In the genomic region with DNA sequence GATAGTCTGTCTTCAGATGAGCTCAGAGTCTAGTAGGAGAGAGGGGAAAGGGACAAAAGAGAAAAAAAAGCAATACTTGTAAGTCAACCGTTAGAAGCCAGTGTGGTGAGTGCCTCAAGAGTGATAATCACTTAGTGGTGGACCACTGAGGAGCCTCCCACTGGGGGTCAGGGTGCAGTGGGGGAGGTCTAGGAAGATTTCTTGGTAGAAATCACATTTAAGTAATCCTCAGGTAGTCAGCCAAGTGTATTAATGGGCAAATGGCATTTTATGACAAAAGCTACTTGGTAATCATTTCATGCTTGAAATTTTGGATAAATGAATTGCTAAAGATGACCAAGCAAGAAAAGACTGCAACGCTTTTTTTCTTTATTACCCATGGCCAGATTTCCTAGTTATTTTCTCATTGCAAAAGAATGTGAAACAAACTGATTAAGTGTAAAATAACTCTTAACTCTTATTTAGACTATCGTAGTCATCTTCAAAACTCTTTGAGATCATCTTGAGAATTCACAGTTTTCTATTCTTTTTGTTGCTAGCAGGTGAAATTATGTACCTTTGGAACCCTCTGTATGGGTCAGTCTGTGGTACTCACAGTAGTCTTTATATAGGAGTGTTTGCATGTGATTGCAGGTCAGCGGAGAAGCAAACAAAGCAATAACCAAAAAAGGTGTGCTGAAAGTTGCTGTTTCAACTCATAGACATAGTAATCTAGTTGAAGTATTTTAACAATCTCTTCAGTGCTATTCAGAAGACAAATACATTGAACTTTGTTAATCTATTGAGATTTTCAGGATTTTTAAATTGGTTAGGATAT, we compare ENCODE assay signal across 22 cellular contexts.
DNase-seq lines count a peak whose midpoint lies in the region; ATAC-seq, FAIRE-seq and TF ChIP-seq lines count a peak whose summit lies in the region.
"Had no signal": no experiment of that assay in that cellular context is flagged by ENCODE, and none has a peak within 500 bp of the region (broad histone marks: within the 10 kb centered on the region; RNA-seq: fewer than 3 reads in every experiment).

No MANE protein-coding gene starts in this region.

- TF ChIP-seq EP300 in HepG2 (IDR thresholded peaks at IDR 0.05; ENCODE audit: low read depth in 2 of 2, low read length in 2 of 2) (peak in 1 of 2 experiments; percentile 48; a peak in 1 of 4 replicates), HepG2 (CRISPR knock-in tag; IDR thresholded peaks at IDR 0.05; ENCODE audit: borderline replicate concordance) (no peak)

- H3K4me1 ChIP-seq in HepG2 (ENCODE audit: insufficient read depth, low read length) (peaks cover 72% of the 10 kb centered on the region), right lobe of liver (no peaks in the 10 kb centered on the region), upper lobe of right lung (peaks cover 6% of the 10 kb centered on the region)
- H3K4me1 ChIP-seq: uterus had no signal

- no peaks in the 10 kb centered on the region for H3K27me3 Mint-ChIP-seq in WTC11 (ENCODE audit: low read depth)
- peaks cover 2% of the 10 kb centered on the region for H3K27me3 Mint-ChIP-seq in activated CD4-positive, alpha-beta T cell treated with anti-CD3 and anti-CD28 coated beads for 36 hours
- H3K27me3 Mint-ChIP-seq: activated naive CD4-positive, alpha-beta T cell treated with anti-CD3 and anti-CD28 coated beads, Interleukin-2, amount 50 U/mL, for 24 hours; CD4-positive, CD25-positive, alpha-beta regulatory T cell had no signal

- H3K4me2 ChIP-seq in HepG2 (ENCODE audit: low read depth, low read length): peak overlapping the region; percentile 74

- H3K27ac Mint-ChIP-seq in WTC11: peak overlapping the region; percentile 2; the same call in 1 of the 2 replicates
- no peak overlapping the region for H3K27ac Mint-ChIP-seq in activated CD4-positive, alpha-beta T cell treated with anti-CD3 and anti-CD28 coated beads for 36 hours
- H3K27ac Mint-ChIP-seq: activated naive CD4-positive, alpha-beta T cell treated with anti-CD3 and anti-CD28 coated beads, Interleukin-2, amount 50 U/mL, for 24 hours; CD4-positive, CD25-positive, alpha-beta regulatory T cell; memory B cell had no signal

- H2AFZ ChIP-seq in HepG2 (ENCODE audit: low read length): no peak overlapping the region

- H3K4me3 ChIP-seq in HepG2 (replicated peaks in 1 of 3; ENCODE audit: insufficient read depth in 1 of 3, low read depth in 2 of 3, low read length in 3 of 3) (peak overlapping the region in 1 of 3 experiments; percentile 15; a peak in 3 of 6 replicates), right lobe of liver (no peak overlapping the region), upper lobe of right lung (no peak overlapping the region)
- H3K4me3 ChIP-seq: esophagus muscularis mucosa, heart right ventricle, stomach, uterus had no signal

- peak; percentile 72 for DNase-seq in HepG2 (ENCODE audit: low spot score)
- no peak for DNase-seq in right lobe of liver
- DNase-seq in WTC11 (ENCODE audit: low spot score): no peak
- DNase-seq in kidney tubule cell (ENCODE audit: low spot score): peak; percentile 95
- no peak for DNase-seq in upper lobe of right lung
- no peak for DNase-seq in activated CD4-positive, alpha-beta T cell treated with anti-CD3 and anti-CD28 coated beads for 36 hours
- DNase-seq: CD4-positive, CD25-positive, alpha-beta regulatory T cell; heart right ventricle; islet precursor cell; KG1; NCI-H1092; NCI-H774; right cardiac atrium; stimulated activated CD4-positive, alpha-beta T cell treated with anti-CD3 and anti-CD28 coated beads, Interleukin-1b, Interleukin-23, amount 100 ng/mL, for 48 hours; stomach; uterus had no signal

- H3K9me3 ChIP-seq in HepG2 (ENCODE audit: low read length) (no peaks in the 10 kb centered on the region), right lobe of liver (no peaks in the 10 kb centered on the region), upper lobe of right lung (no peaks in the 10 kb centered on the region)
- H3K9me3 ChIP-seq: esophagus muscularis mucosa, neutrophil, stomach, uterus had no signal

- intact Hi-C loops in HepG2 (cut with micrococcal nuclease; ENCODE audit: unreplicated experiment): loop anchor here (5.0 kb wide), 1 partner anchor 409 kb away; no protein-coding TSS in a partner anchor
- intact Hi-C loops in right lobe of liver (cut with DNase I): no loop called here
- intact Hi-C loops in upper lobe of right lung (cut with DNase I): no loop called here
- intact Hi-C loops in activated CD4-positive, alpha-beta T cell treated with anti-CD3 and anti-CD28 coated beads for 36 hours (cut with DNase I, micrococcal nuclease): no loop called here

- peaks cover 26% of the 10 kb centered on the region for H3K4me1 Mint-ChIP-seq in WTC11
- no peaks in the 10 kb centered on the region for H3K4me1 Mint-ChIP-seq in activated CD4-positive, alpha-beta T cell treated with anti-CD3 and anti-CD28 coated beads for 36 hours
- H3K4me1 Mint-ChIP-seq: activated naive CD4-positive, alpha-beta T cell treated with anti-CD3 and anti-CD28 coated beads, Interleukin-2, amount 50 U/mL, for 24 hours; CD4-positive, CD25-positive, alpha-beta regulatory T cell; memory B cell had no signal

- ATAC-seq in HepG2 (peak; percentile 81), right lobe of liver (no peak), WTC11 (no peak), upper lobe of right lung (peak; percentile 12), GM19035 (IDR thresholded peaks at IDR 0.05; ENCODE audit: unreplicated experiment) (no peak), GM21737 (IDR thresholded peaks at IDR 0.05; ENCODE audit: unreplicated experiment) (no peak)
- ATAC-seq in activated CD4-positive, alpha-beta T cell treated with anti-CD3 and anti-CD28 coated beads for 36 hours: no peak
- ATAC-seq: right cardiac atrium had no signal

- BruUV-seq in HepG2 (replicated peaks; lab: Mats Ljungman, UMichigan): TSS peak; percentile 99

- peaks cover 14% of the 10 kb centered on the region; the same call in 1 of the 2 replicates for H4K20me1 ChIP-seq in HepG2 (ENCODE audit: insufficient read depth, low read length)

- H3K9ac ChIP-seq in HepG2 (ENCODE audit: insufficient read depth, low read depth, low read length): 0 out of 2 replicates have a peak overlapping the region, but pooled peaks have one; percentile 21

- peaks cover 35% of the 10 kb centered on the region for H3K79me2 ChIP-seq in HepG2 (ENCODE audit: insufficient read depth, low read length)

- H3K27me3 ChIP-seq in HepG2 (ENCODE audit: control insufficient read depth in 1 of 2, insufficient read depth in 2 of 2, low read length in 2 of 2): no peaks in the 10 kb centered on the region
- H3K27me3 ChIP-seq in right lobe of liver: no peaks in the 10 kb centered on the region
- H3K27me3 ChIP-seq in upper lobe of right lung: no peaks in the 10 kb centered on the region
- H3K27me3 ChIP-seq: esophagus muscularis mucosa, heart right ventricle, neutrophil, stomach, uterus had no signal

- H3K4me3 Mint-ChIP-seq in WTC11: no peak overlapping the region
- no peak overlapping the region for H3K4me3 Mint-ChIP-seq in activated CD4-positive, alpha-beta T cell treated with anti-CD3 and anti-CD28 coated beads for 36 hours
- H3K4me3 Mint-ChIP-seq: activated naive CD4-positive, alpha-beta T cell treated with anti-CD3 and anti-CD28 coated beads, Interleukin-2, amount 50 U/mL, for 24 hours; CD4-positive, CD25-positive, alpha-beta regulatory T cell; memory B cell had no signal

- H3K36me3 ChIP-seq in HepG2 (replicated peaks in 1 of 2; ENCODE audit: control insufficient read depth in 1 of 2, insufficient read depth in 2 of 2, low read length in 2 of 2) (no peaks in the 10 kb centered on the region), right lobe of liver (no peaks in the 10 kb centered on the region), upper lobe of right lung (no peaks in the 10 kb centered on the region)
- H3K36me3 ChIP-seq: esophagus muscularis mucosa, heart right ventricle, neutrophil, stomach, uterus had no signal

- peak; percentile 58 for FAIRE-seq in HepG2 (lab: Jason Lieb, UNC)

- WGBS in HepG2 (ENCODE audit: low lambda C conversion rate): 18% methylated on average over 4 of the region's 4 CpGs
- 70% methylated on average over 4 of the region's 4 CpGs for WGBS in right lobe of liver (ENCODE audit: insufficient coverage, low coverage, low lambda C conversion rate, missing lambda C conversion rate)

- no peak for TF ChIP-seq RAD21 in HepG2 (CRISPR knock-in tag; IDR thresholded peaks at IDR 0.05)

- H3K36me3 Mint-ChIP-seq in WTC11: no peaks in the 10 kb centered on the region
- H3K36me3 Mint-ChIP-seq in activated CD4-positive, alpha-beta T cell treated with anti-CD3 and anti-CD28 coated beads for 36 hours (ENCODE audit: low read depth): no peaks in the 10 kb centered on the region
- H3K36me3 Mint-ChIP-seq: activated naive CD4-positive, alpha-beta T cell treated with anti-CD3 and anti-CD28 coated beads, Interleukin-2, amount 50 U/mL, for 24 hours; CD4-positive, CD25-positive, alpha-beta regulatory T cell; memory B cell had no signal

- POLR2A ChIA-PET in HepG2 (lab: Yijun Ruan, JAX) (interaction anchor here (1.9 to 3.0 kb wide), 2 partner anchors 9 to 63 kb away, joined by 6 to 14 read pairs; no protein-coding TSS in a partner anchor), WTC11 (lab: Charles Lee) (no interaction called here)
- POLR2A ChIA-PET in activated CD4-positive, alpha-beta T cell treated with anti-CD3 and anti-CD28 coated beads for 36 hours (lab: Charles Lee): no interaction called here

- CTCF ChIA-PET in HepG2 (lab: Yijun Ruan, JAX; ENCODE audit: low intra/inter-chr PET ratio, low total read pairs): no interaction called here
- CTCF ChIA-PET in WTC11 (lab: Charles Lee): interaction anchor here (1.1 kb wide), 1 partner anchor 27 kb away, joined by 4 read pairs; no protein-coding TSS in a partner anchor
- CTCF ChIA-PET in activated CD4-positive, alpha-beta T cell treated with anti-CD3 and anti-CD28 coated beads for 36 hours (lab: Charles Lee): no interaction called here

- peak overlapping the region; percentile 36 for H3K27ac ChIP-seq in HepG2 (ENCODE audit: extremely low read length, insufficient read depth, low read length)
- H3K27ac ChIP-seq in right lobe of liver: no peak overlapping the region
- no peak overlapping the region for H3K27ac ChIP-seq in upper lobe of right lung
- H3K27ac ChIP-seq: esophagus muscularis mucosa, heart right ventricle, neutrophil, stomach, uterus had no signal

- TF ChIP-seq CTCF in HepG2 (CRISPR knock-in tag; IDR thresholded peaks at IDR 0.05) (no peak), right lobe of liver (IDR thresholded peaks at IDR 0.05) (no peak), WTC11 (IDR thresholded peaks at IDR 0.05) (no peak), upper lobe of right lung (IDR thresholded peaks at IDR 0.05) (no peak)

- H3K9me3 Mint-ChIP-seq in WTC11: no peaks in the 10 kb centered on the region
- H3K9me3 Mint-ChIP-seq in activated CD4-positive, alpha-beta T cell treated with anti-CD3 and anti-CD28 coated beads for 36 hours (ENCODE audit: low read depth): peaks cover 5% of the 10 kb centered on the region

- no peak for TF ChIP-seq POLR2A in HepG2 (IDR thresholded peaks at IDR 0.05; ENCODE audit: insufficient read depth in 1 of 2, low read depth in 2 of 2, low read length in 2 of 2)
- no peak for TF ChIP-seq POLR2A in right lobe of liver (IDR thresholded peaks at IDR 0.05)

- in situ Hi-C loops in HepG2 (cut with HindIII; ENCODE audit: extremely low pct_ligation_motif_present, low pct_unique_long_range_greater_than_20kb): no loop called here

Comparison
In these comparisons a context has a peak if more than half of its experiments do, and no peak if none do; other contexts are left out.
1. ATAC-seq: peak in HepG2 (single experiment) and upper lobe of right lung (single experiment); none in right lobe of liver (0 of 4), WTC11 (single experiment), GM19035 (single experiment), GM21737 (single experiment) and activated CD4-positive, alpha-beta T cell treated with anti-CD3 and anti-CD28 coated beads for 36 hours (single experiment).
2. DNase-seq: peak in HepG2 (single experiment) and kidney tubule cell (single experiment); none in right lobe of liver (0 of 3), WTC11 (single experiment), upper lobe of right lung (single experiment) and activated CD4-positive, alpha-beta T cell treated with anti-CD3 and anti-CD28 coated beads for 36 hours (single experiment).